In the genomic region with DNA sequence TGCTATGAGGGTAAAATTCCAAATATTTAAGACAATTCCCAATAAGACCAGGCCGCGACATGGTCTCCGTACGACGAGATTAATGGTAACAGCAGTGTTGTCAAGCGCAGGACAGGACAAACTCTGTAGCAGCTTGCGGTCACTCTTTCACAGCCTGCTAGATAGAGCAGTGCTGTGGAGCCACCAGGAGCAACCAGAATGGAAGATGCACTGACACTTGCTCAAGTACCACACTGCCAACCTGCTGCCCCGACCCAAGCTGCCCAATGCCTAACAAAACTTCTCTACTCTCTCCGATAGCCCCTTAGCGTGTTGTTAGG, we compare ENCODE assay signal across 8 cellular contexts. TPM values are rescaled to one million over a fixed set of nuclear protein-coding genes. Genes with fewer than 3 reads are reported as not detected.
A peak's percentile ranks its signal among the peaks of the same experiment; 100 is the strongest.
DNase-seq lines count a peak whose midpoint lies in the region; ATAC-seq and TF ChIP-seq lines count a peak whose summit lies in the region.

No MANE protein-coding gene starts in this region.

- H3K4me1 ChIP-seq in HEK293 (ENCODE audit: control insufficient read depth, insufficient read depth, low read length) (no peaks in the 10 kb centered on the region), esophagus muscularis mucosa (peaks cover 17 to 33% (median 24%) of the 10 kb centered on the region in 4 donors)

- H3K36me3 Mint-ChIP-seq in activated CD4-positive, alpha-beta T cell treated with anti-CD3 and anti-CD28 coated beads, Interleukin-2, amount 10 ng/mL, durations not matched to agents 24 days and 14 days (ENCODE audit: low read depth) = peaks cover 11% of the 10 kb centered on the region
- H3K36me3 Mint-ChIP-seq in glutamatergic neuron (ENCODE audit: unreplicated experiment) = no peaks in the 10 kb centered on the region

- H3K4me3 ChIP-seq in HEK293 (ENCODE audit: low read depth, low read length) = peak overlapping the region; percentile 80
- H3K4me3 ChIP-seq in esophagus muscularis mucosa = peak overlapping the region; percentile 54 to 66 (median 62)

- H3K9me3 ChIP-seq in HEK293 (ENCODE audit: control insufficient read depth, insufficient read depth, low read depth, low read length) (no peaks in the 10 kb centered on the region), esophagus muscularis mucosa (no peaks in the 10 kb centered on the region)

- TF ChIP-seq POLR2A in esophagus muscularis mucosa (IDR thresholded peaks at IDR 0.05; ENCODE audit: low read depth) = no peak

- no peak for TF ChIP-seq EP300 in esophagus muscularis mucosa (IDR thresholded peaks at IDR 0.05)

- intact Hi-C loops in esophagus muscularis mucosa (cut with DNase I) = loop anchor here (10.0 kb wide), 1 partner anchor 515 kb away; no protein-coding TSS in a partner anchor
- intact Hi-C loops in sciatic nerve (cut with DNase I) = no loop called here
- intact Hi-C loops in activated CD4-positive, alpha-beta T cell treated with anti-CD3 and anti-CD28 coated beads, Interleukin-2, amount 10 ng/mL, durations not matched to agents 24 days and 14 days (cut with micrococcal nuclease) = loop anchor here (5.0 kb wide), 2 partner anchors 1483 to 1773 kb away; partner anchors contain the start of gene MAN1A2

- H3K9me3 Mint-ChIP-seq in activated CD4-positive, alpha-beta T cell treated with anti-CD3 and anti-CD28 coated beads, Interleukin-2, amount 10 ng/mL, durations not matched to agents 24 days and 14 days = no peaks in the 10 kb centered on the region
- H3K9me3 Mint-ChIP-seq in glutamatergic neuron (ENCODE audit: unreplicated experiment) = no peaks in the 10 kb centered on the region

- no peak for TF ChIP-seq CTCF in HEK293 (tag by site-specific recombination; IDR thresholded peaks at IDR 0.05)
- TF ChIP-seq CTCF in esophagus muscularis mucosa (IDR thresholded peaks at IDR 0.05) = no peak
- TF ChIP-seq CTCF in glutamatergic neuron (IDR thresholded peaks at IDR 0.05; ENCODE audit: partially characterized antibody, unreplicated experiment) = no peak

- no peak overlapping the region for H3K4me3 Mint-ChIP-seq in activated CD4-positive, alpha-beta T cell treated with anti-CD3 and anti-CD28 coated beads, Interleukin-2, amount 10 ng/mL, durations not matched to agents 24 days and 14 days
- H3K4me3 Mint-ChIP-seq in glutamatergic neuron (ENCODE audit: unreplicated experiment) = no peak overlapping the region

- 2% methylated on average over 9 of the region's 10 CpGs for WGBS in esophagus muscularis mucosa

- H3K27ac ChIP-seq in HEK293 (ENCODE audit: extremely low read depth, low read depth, low read length) = peak overlapping the region; percentile 77; the same call in 1 of the 2 replicates
- peak overlapping the region; percentile 92 to 96 (median 94) for H3K27ac ChIP-seq in esophagus muscularis mucosa (replicated peaks in 1 of 4)

- peak; percentile 49 for ATAC-seq in sciatic nerve

- H3K36me3 ChIP-seq in HEK293 (ENCODE audit: control insufficient read depth in 2 of 2, insufficient read depth in 1 of 2, low read length in 2 of 2) = peaks cover 0 to 4% of the 10 kb centered on the region in 2 experiments; a peak in 1 of 3 replicates
- peaks cover 0 to 8% (median 2%) of the 10 kb centered on the region in 4 donors for H3K36me3 ChIP-seq in esophagus muscularis mucosa

- H3K4me1 Mint-ChIP-seq in activated CD4-positive, alpha-beta T cell treated with anti-CD3 and anti-CD28 coated beads, Interleukin-2, amount 10 ng/mL, durations not matched to agents 24 days and 14 days = peaks cover 20% of the 10 kb centered on the region
- H3K4me1 Mint-ChIP-seq in glutamatergic neuron (ENCODE audit: low read depth, unreplicated experiment) = peaks cover 2% of the 10 kb centered on the region

- POLR2A ChIA-PET in HEK293 (lab: Yijun Ruan, JAX) = interaction anchor here (1.3 to 1.5 kb wide), 2 partner anchors 9 to 135 kb away, joined by 4 read pairs; no protein-coding TSS in a partner anchor

- H3K27ac Mint-ChIP-seq in activated CD4-positive, alpha-beta T cell treated with anti-CD3 and anti-CD28 coated beads, Interleukin-2, amount 10 ng/mL, durations not matched to agents 24 days and 14 days = no peak overlapping the region
- no peak overlapping the region for H3K27ac Mint-ChIP-seq in glutamatergic neuron (ENCODE audit: unreplicated experiment)

- CTCF ChIA-PET in HEK293 (lab: Yijun Ruan, JAX) = interaction anchor here (0.6 to 1.7 kb wide), 4 partner anchors 18 to 291 kb away, joined by 3 to 6 read pairs (median 3); no protein-coding TSS in a partner anchor

- no peaks in the 10 kb centered on the region for H3K27me3 ChIP-seq in esophagus muscularis mucosa

- no peaks in the 10 kb centered on the region for H3K27me3 Mint-ChIP-seq in activated CD4-positive, alpha-beta T cell treated with anti-CD3 and anti-CD28 coated beads, Interleukin-2, amount 10 ng/mL, durations not matched to agents 24 days and 14 days
- H3K27me3 Mint-ChIP-seq in glutamatergic neuron (ENCODE audit: unreplicated experiment) = peaks cover 1% of the 10 kb centered on the region

- DNase-seq in DMS79 treated with DMSO at 0.1 percent for 48 hours (lab: John Stamatoyannopoulos, UW) = peak; percentile 89
- DNase-seq in DMS79 (lab: John Stamatoyannopoulos, UW) = no peak
- DNase-seq in NCI-H1930 (lab: John Stamatoyannopoulos, UW) = peak; percentile 59 to 61
- no peak for DNase-seq in esophagus muscularis mucosa (ENCODE audit: extremely low spot score)
- DNase-seq in sciatic nerve (ENCODE audit: low spot score) = no peak
- DNase-seq in activated CD4-positive, alpha-beta T cell treated with anti-CD3 and anti-CD28 coated beads, Interleukin-2, amount 10 ng/mL, durations not matched to agents 24 days and 14 days = no peak
- no peak for DNase-seq in glutamatergic neuron

TF ChIP-seq in HEK293, 187 proteins besides CTCF, POLR2A, EP300 and RAD21 (continues in another document):
- TF ChIP-seq ZNF501 (tag by site-specific recombination; IDR thresholded peaks at IDR 0.05) (no peak), ZNF76 (tag by site-specific recombination; IDR thresholded peaks at IDR 0.05; ENCODE audit: borderline replicate concordance, low read depth) (no peak), ZNF214 (tag by site-specific recombination; IDR thresholded peaks at IDR 0.05; ENCODE audit: borderline replicate concordance) (no peak), SALL2 (tag by site-specific recombination; IDR thresholded peaks at IDR 0.05; ENCODE audit: borderline replicate concordance) (no peak), ZNF211 (tag by site-specific recombination; IDR thresholded peaks at IDR 0.05; ENCODE audit: low read depth) (no peak), ZBTB20 (tag by site-specific recombination; IDR thresholded peaks at IDR 0.05) (peak; percentile 29; the same call in 1 of the 2 replicates), ZNF837 (tag by site-specific recombination; IDR thresholded peaks at IDR 0.05) (no peak), ZNF510 (tag by site-specific recombination; IDR thresholded peaks at IDR 0.05; ENCODE audit: insufficient replicate concordance) (no peak), ZNF350 (tag by site-specific recombination; IDR thresholded peaks at IDR 0.05) (no peak), ZNF549 (tag by site-specific recombination; IDR thresholded peaks at IDR 0.05) (peak; percentile 62; the same call in 1 of the 2 replicates)
- TF ChIP-seq, protein P1, sequence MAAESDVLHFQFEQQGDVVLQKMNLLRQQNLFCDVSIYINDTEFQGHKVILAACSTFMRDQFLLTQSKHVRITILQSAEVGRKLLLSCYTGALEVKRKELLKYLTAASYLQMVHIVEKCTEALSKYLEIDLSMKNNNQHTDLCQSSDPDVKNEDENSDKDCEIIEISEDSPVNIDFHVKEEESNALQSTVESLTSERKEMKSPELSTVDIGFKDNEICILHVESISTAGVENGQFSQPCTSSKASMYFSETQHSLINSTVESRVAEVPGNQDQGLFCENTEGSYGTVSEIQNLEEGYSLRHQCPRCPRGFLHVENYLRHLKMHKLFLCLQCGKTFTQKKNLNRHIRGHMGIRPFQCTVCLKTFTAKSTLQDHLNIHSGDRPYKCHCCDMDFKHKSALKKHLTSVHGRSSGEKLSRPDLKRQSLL (tag by site-specific recombination; IDR thresholded peaks at IDR 0.05) = peak; percentile 93
- TF ChIP-seq, protein P2, sequence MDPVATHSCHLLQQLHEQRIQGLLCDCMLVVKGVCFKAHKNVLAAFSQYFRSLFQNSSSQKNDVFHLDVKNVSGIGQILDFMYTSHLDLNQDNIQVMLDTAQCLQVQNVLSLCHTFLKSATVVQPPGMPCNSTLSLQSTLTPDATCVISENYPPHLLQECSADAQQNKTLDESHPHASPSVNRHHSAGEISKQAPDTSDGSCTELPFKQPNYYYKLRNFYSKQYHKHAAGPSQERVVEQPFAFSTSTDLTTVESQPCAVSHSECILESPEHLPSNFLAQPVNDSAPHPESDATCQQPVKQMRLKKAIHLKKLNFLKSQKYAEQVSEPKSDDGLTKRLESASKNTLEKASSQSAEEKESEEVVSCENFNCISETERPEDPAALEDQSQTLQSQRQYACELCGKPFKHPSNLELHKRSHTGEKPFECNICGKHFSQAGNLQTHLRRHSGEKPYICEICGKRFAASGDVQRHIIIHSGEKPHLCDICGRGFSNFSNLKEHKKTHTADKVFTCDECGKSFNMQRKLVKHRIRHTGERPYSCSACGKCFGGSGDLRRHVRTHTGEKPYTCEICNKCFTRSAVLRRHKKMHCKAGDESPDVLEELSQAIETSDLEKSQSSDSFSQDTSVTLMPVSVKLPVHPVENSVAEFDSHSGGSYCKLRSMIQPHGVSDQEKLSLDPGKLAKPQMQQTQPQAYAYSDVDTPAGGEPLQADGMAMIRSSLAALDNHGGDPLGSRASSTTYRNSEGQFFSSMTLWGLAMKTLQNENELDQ (tag by site-specific recombination; IDR thresholded peaks at IDR 0.05; ENCODE audit: low read depth) = no peak

RNA-seq across cellular contexts. Expression of gene WARS2, which starts 0.6 kb away (rescaled TPM):
- total RNA-seq in esophagus muscularis mucosa = 10 to 100 TPM in 2 of 4 donors, 1 to 10 TPM in 2; 5.8 to 12.6 (median 10.0) TPM
- 14.4 TPM for total RNA-seq in sciatic nerve
- total RNA-seq in activated CD4-positive, alpha-beta T cell treated with anti-CD3 and anti-CD28 coated beads, Interleukin-2, amount 10 ng/mL, durations not matched to agents 24 days and 14 days = 20.2 and 21.5 TPM in 2 replicates
- total RNA-seq in glutamatergic neuron (ENCODE audit: unreplicated experiment) = 7.9 TPM

Comparison
In these comparisons a context has a peak if more than half of its experiments do, and no peak if none do; other contexts are left out.
1. DNase-seq: peak in DMS79 treated with DMSO at 0.1 percent for 48 hours (single experiment) and NCI-H1930 (2 of 2); none in DMS79 (single experiment), esophagus muscularis mucosa (single experiment), sciatic nerve (single experiment), activated CD4-positive, alpha-beta T cell treated with anti-CD3 and anti-CD28 coated beads, Interleukin-2, amount 10 ng/mL, durations not matched to agents 24 days and 14 days (single experiment) and glutamatergic neuron (single experiment).